ENCODE assay signal across 2 cellular contexts in genomic region chr9:101408374-101409078, GRCh38.
A peak's percentile ranks its signal among the peaks of the same experiment; 100 is the strongest.
TF ChIP-seq lines count a peak whose summit lies in the region.

No MANE protein-coding gene starts in this region.

TF ChIP-seq in IMR-90, 13 proteins besides CTCF, POLR2A, EP300 and RAD21:
- TF ChIP-seq NFE2L2 (IDR thresholded peaks at IDR 0.05; ENCODE audit: low read depth, low read length) (no peak), MXI1 (IDR thresholded peaks at IDR 0.05; ENCODE audit: borderline replicate concordance, low read depth, low read length) (no peak), BHLHE40 (IDR thresholded peaks at IDR 0.05; ENCODE audit: low read depth, low read length) (no peak), SMC3 (IDR thresholded peaks at IDR 0.05; ENCODE audit: low read depth, low read length) (no peak), CHD1 (IDR thresholded peaks at IDR 0.05; ENCODE audit: low read depth, low read length) (no peak), USF2 (IDR thresholded peaks at IDR 0.05; ENCODE audit: low read depth, low read length) (no peak), RCOR1 (IDR thresholded peaks at IDR 0.05; ENCODE audit: insufficient replicate concordance, low read length) (no peak), CEBPB (IDR thresholded peaks at IDR 0.05; ENCODE audit: low read depth, low read length) (no peak), MAZ (IDR thresholded peaks at IDR 0.05; ENCODE audit: borderline replicate concordance, low read depth, low read length) (no peak), ELK1 (IDR thresholded peaks at IDR 0.05; ENCODE audit: borderline replicate concordance, low read depth, low read length) (no peak), RFX5 (IDR thresholded peaks at IDR 0.05; ENCODE audit: low read depth, low read length) (no peak), MAFK (IDR thresholded peaks at IDR 0.05; ENCODE audit: low read depth, low read length) (no peak), FOS (IDR thresholded peaks at IDR 0.05; ENCODE audit: low read depth, low read length) (no peak)

TF ChIP-seq in H1, 55 proteins besides CTCF, POLR2A, EP300 and RAD21:
- TF ChIP-seq MAFK (IDR thresholded peaks at IDR 0.05; ENCODE audit: low read depth, low read length) (no peak), ZNF274 (IDR thresholded peaks at IDR 0.05; ENCODE audit: borderline replicate concordance, extremely low read depth, low read length) (peak; percentile 71)
